Comparison of ENCODE assay signal across 2 cellular contexts in the genomic region with DNA sequence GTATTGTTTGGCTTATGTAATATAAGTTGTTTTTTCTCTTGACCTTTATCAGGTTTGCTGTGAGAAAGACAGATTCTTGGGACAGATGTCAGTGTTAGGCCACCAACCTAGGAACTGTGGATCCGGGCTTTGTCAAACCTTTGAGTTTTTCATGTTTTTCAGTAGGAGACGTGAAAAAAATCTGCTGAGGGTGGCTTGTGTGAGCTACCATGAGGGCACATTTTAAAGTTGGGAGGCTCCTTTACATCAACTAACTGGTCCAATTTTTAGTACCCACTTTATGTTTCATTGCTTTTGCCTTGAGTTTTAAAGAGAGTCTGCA.
TF ChIP-seq lines count a peak whose summit lies in the region.

No MANE protein-coding gene starts in this region.

TF ChIP-seq in SK-N-SH, 30 proteins besides CTCF, POLR2A, EP300 and RAD21 (continued from another document):
- TF ChIP-seq, protein P1, sequence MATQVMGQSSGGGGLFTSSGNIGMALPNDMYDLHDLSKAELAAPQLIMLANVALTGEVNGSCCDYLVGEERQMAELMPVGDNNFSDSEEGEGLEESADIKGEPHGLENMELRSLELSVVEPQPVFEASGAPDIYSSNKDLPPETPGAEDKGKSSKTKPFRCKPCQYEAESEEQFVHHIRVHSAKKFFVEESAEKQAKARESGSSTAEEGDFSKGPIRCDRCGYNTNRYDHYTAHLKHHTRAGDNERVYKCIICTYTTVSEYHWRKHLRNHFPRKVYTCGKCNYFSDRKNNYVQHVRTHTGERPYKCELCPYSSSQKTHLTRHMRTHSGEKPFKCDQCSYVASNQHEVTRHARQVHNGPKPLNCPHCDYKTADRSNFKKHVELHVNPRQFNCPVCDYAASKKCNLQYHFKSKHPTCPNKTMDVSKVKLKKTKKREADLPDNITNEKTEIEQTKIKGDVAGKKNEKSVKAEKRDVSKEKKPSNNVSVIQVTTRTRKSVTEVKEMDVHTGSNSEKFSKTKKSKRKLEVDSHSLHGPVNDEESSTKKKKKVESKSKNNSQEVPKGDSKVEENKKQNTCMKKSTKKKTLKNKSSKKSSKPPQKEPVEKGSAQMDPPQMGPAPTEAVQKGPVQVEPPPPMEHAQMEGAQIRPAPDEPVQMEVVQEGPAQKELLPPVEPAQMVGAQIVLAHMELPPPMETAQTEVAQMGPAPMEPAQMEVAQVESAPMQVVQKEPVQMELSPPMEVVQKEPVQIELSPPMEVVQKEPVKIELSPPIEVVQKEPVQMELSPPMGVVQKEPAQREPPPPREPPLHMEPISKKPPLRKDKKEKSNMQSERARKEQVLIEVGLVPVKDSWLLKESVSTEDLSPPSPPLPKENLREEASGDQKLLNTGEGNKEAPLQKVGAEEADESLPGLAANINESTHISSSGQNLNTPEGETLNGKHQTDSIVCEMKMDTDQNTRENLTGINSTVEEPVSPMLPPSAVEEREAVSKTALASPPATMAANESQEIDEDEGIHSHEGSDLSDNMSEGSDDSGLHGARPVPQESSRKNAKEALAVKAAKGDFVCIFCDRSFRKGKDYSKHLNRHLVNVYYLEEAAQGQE (IDR thresholded peaks at IDR 0.05; ENCODE audit: low read depth, low read length), result no peak
- TF ChIP-seq TCF12 (IDR thresholded peaks at IDR 0.05) (no peak), SMC3 (IDR thresholded peaks at IDR 0.05; ENCODE audit: low read depth, low read length) (no peak), JUND (IDR thresholded peaks at IDR 0.05) (no peak), USF2 (IDR thresholded peaks at IDR 0.05; ENCODE audit: borderline replicate concordance, low read depth, low read length) (no peak), FOXM1 (IDR thresholded peaks at IDR 0.05; ENCODE audit: low read depth) (no peak), NRF1 (IDR thresholded peaks at IDR 0.05; ENCODE audit: low read depth, low read length) (no peak), TEAD4 (IDR thresholded peaks at IDR 0.05; ENCODE audit: borderline replicate concordance, insufficient read depth) (no peak), FOSL2 (IDR thresholded peaks at IDR 0.05; ENCODE audit: borderline replicate concordance, low read depth) (no peak), RCOR1 (IDR thresholded peaks at IDR 0.05; ENCODE audit: low read length) (no peak), GABPA (IDR thresholded peaks at IDR 0.05; ENCODE audit: low read depth) (no peak), MEF2A (IDR thresholded peaks at IDR 0.05; ENCODE audit: borderline replicate concordance, low read depth) (no peak), MAX (IDR thresholded peaks at IDR 0.05; ENCODE audit: low read depth) (no peak)

TF ChIP-seq in SK-N-SH treated with all-trans-retinoic acid at 6 μM for 48 hours, 23 proteins besides CTCF, POLR2A, EP300 and RAD21 (continued from another document):
- TF ChIP-seq, protein P2, sequence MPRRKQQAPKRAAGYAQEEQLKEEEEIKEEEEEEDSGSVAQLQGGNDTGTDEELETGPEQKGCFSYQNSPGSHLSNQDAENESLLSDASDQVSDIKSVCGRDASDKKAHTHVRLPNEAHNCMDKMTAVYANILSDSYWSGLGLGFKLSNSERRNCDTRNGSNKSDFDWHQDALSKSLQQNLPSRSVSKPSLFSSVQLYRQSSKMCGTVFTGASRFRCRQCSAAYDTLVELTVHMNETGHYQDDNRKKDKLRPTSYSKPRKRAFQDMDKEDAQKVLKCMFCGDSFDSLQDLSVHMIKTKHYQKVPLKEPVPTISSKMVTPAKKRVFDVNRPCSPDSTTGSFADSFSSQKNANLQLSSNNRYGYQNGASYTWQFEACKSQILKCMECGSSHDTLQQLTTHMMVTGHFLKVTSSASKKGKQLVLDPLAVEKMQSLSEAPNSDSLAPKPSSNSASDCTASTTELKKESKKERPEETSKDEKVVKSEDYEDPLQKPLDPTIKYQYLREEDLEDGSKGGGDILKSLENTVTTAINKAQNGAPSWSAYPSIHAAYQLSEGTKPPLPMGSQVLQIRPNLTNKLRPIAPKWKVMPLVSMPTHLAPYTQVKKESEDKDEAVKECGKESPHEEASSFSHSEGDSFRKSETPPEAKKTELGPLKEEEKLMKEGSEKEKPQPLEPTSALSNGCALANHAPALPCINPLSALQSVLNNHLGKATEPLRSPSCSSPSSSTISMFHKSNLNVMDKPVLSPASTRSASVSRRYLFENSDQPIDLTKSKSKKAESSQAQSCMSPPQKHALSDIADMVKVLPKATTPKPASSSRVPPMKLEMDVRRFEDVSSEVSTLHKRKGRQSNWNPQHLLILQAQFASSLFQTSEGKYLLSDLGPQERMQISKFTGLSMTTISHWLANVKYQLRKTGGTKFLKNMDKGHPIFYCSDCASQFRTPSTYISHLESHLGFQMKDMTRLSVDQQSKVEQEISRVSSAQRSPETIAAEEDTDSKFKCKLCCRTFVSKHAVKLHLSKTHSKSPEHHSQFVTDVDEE (CRISPR knock-in tag; IDR thresholded peaks at IDR 0.05), result no peak
- TF ChIP-seq CSDC2 (CRISPR knock-in tag; IDR thresholded peaks at IDR 0.05), result no peak
- TF ChIP-seq TCF4 (CRISPR knock-in tag; IDR thresholded peaks at IDR 0.05; ENCODE audit: borderline replicate concordance), result no peak
- TF ChIP-seq ESRRG (CRISPR knock-in tag; IDR thresholded peaks at IDR 0.05), result no peak
- TF ChIP-seq ZNF8 (CRISPR knock-in tag; IDR thresholded peaks at IDR 0.05), result no peak
- no peak for TF ChIP-seq ZC3H10 (CRISPR knock-in tag; IDR thresholded peaks at IDR 0.05)
- no peak for TF ChIP-seq ZFP30 (CRISPR knock-in tag; IDR thresholded peaks at IDR 0.05)
- TF ChIP-seq SNAI2 (CRISPR knock-in tag; IDR thresholded peaks at IDR 0.05), result no peak
